Comparison of ENCODE assay signal across 8 cellular contexts in genomic region chr1:204072951-204073836, GRCh38. TPM values are rescaled to one million over a fixed set of nuclear protein-coding genes. Genes with fewer than 3 reads are reported as not detected.
DNase-seq lines count a peak whose midpoint lies in the region; ATAC-seq and TF ChIP-seq lines count a peak whose summit lies in the region.

SOX13 (plus strand) TSS chr1:204073115; CDS start chr1:204112916, 39,801 bp downstream.

- H3K4me1 ChIP-seq in testis = peaks cover 20% of the 10 kb centered on the region

- TF ChIP-seq CTCF in testis (IDR thresholded peaks at IDR 0.05) = no peak

- H3K4me3 ChIP-seq in testis = peak within 1 kb of the TSS; percentile 67 to 77

- 0 to 2% methylated on average over 21 to 68 of the region's 88 CpGs for WGBS in testis, 2 donors

- intact Hi-C loops in testis (cut with DNase I; ENCODE audit: low total_unique reads) = loop anchor here (10.0 kb wide), 1 partner anchor 52 kb away; no protein-coding TSS in a partner anchor

- ATAC-seq in GM21390 (IDR thresholded peaks at IDR 0.05; ENCODE audit: unreplicated experiment) = no peak

- H3K27me3 ChIP-seq in testis = no peaks in the 10 kb centered on the region

- DNase-seq in stimulated activated CD4-positive, alpha-beta T cell treated with anti-CD3 and anti-CD28 coated beads, Interleukin-15, amount 100 ng/mL, for 24 hours = peak; percentile 42
- no peak for DNase-seq in stimulated activated CD4-positive, alpha-beta T cell treated with anti-CD3 and anti-CD28 coated beads, Interleukin-2, amount 100 ng/mL, for 48 hours
- DNase-seq in NCI-H2227 treated with DMSO at 0.1 percent for 48 hours (lab: John Stamatoyannopoulos, UW) (peak; percentile 54), fibroblast of gingiva (ENCODE audit: low read depth) (peak; percentile 90), middle frontal gyrus (ENCODE audit: extremely low spot score, low spot score) (peak; percentile 78), testis (peak; percentile 94)
- DNase-seq in activated CD8-positive, alpha-beta memory T cell treated with anti-CD3 and anti-CD28 coated beads, Interleukin-2, amount 50 U/mL, for 48 hours = peak; percentile 64

- peak within 1 kb of the TSS; percentile 84 to 87 for H3K27ac ChIP-seq in testis

- no peaks in the 10 kb centered on the region for H3K9me3 ChIP-seq in testis

- peak; percentile 49 for TF ChIP-seq POLR2A in testis (IDR thresholded peaks at IDR 0.05)

- H3K36me3 ChIP-seq in testis (ENCODE audit: low read depth, missing control alignments) = no peaks in the 10 kb centered on the region

RNA-seq across cellular contexts. Expression of gene SOX13, which starts in this region (rescaled TPM):
- total RNA-seq in testis = 10 to 100 TPM; 29.1 to 33.4 TPM
- polyA plus RNA-seq in testis (ENCODE audit: insufficient read depth, low read depth, low replicate concordance) = 17.8 TPM

Comparison
In these comparisons a context has a peak if more than half of its experiments do, and no peak if none do; other contexts are left out.
1. DNase-seq: peak in stimulated activated CD4-positive, alpha-beta T cell treated with anti-CD3 and anti-CD28 coated beads, Interleukin-15, amount 100 ng/mL, for 24 hours (single experiment), NCI-H2227 treated with DMSO at 0.1 percent for 48 hours (single experiment), activated CD8-positive, alpha-beta memory T cell treated with anti-CD3 and anti-CD28 coated beads, Interleukin-2, amount 50 U/mL, for 48 hours (single experiment), fibroblast of gingiva (single experiment), middle frontal gyrus (single experiment) and testis (single experiment); none in stimulated activated CD4-positive, alpha-beta T cell treated with anti-CD3 and anti-CD28 coated beads, Interleukin-2, amount 100 ng/mL, for 48 hours (0 of 2).